ENCODE assay signal across 11 cellular contexts in genomic region chr10:72080042-72081035, GRCh38. TPM values are rescaled to one million over a fixed set of nuclear protein-coding genes. Genes with fewer than 3 reads are reported as not detected.
DNase-seq lines count a peak whose midpoint lies in the region; ATAC-seq and TF ChIP-seq lines count a peak whose summit lies in the region.
"Had no signal": no experiment of that assay in that cellular context is flagged by ENCODE, and none has a peak within 500 bp of the region (broad histone marks: within the 10 kb centered on the region; RNA-seq: fewer than 3 reads in every experiment).

No MANE protein-coding gene starts in this region.

- TF ChIP-seq CTCF in RWPE1 (conservative IDR thresholded peaks at IDR 0.05; ENCODE audit: low read depth), result no peak
- TF ChIP-seq CTCF in fibroblast of the aortic adventitia (IDR thresholded peaks at IDR 0.05; ENCODE audit: insufficient read depth, low read length), result no peak

- no peak overlapping the region for H3K27ac ChIP-seq in RWPE1
- peak overlapping the region; percentile 75 for H3K27ac ChIP-seq in temporal lobe (ENCODE audit: low read depth, low read length)
- H3K27ac ChIP-seq: stomach had no signal

- CTCF ChIA-PET in activated naive CD4-positive, alpha-beta T cell treated with anti-CD3 and anti-CD28 coated beads, Interleukin-2, amount 10 ng/mL, durations not matched to agents 7 days and 5 days (lab: Charles Lee), result interaction anchor here (1.3 to 2.2 kb wide), 3 partner anchors 12 to 263 kb away, joined by 3 to 9 read pairs (median 5); no protein-coding TSS in a partner anchor
- CTCF ChIA-PET in RWPE1 (lab: Yijun Ruan, JAX), result interaction anchor here (0.6 kb wide), 1 partner anchor 46 kb away, joined by 3 read pairs; no protein-coding TSS in a partner anchor

- no peaks in the 10 kb centered on the region for H3K9me3 Mint-ChIP-seq in activated naive CD4-positive, alpha-beta T cell treated with anti-CD3 and anti-CD28 coated beads, Interleukin-2, amount 10 ng/mL, durations not matched to agents 7 days and 5 days

- H3K27ac Mint-ChIP-seq in activated naive CD4-positive, alpha-beta T cell treated with anti-CD3 and anti-CD28 coated beads, Interleukin-2, amount 10 ng/mL, durations not matched to agents 7 days and 5 days, result peak overlapping the region; percentile 81

- peak; percentile 19 for DNase-seq in activated naive CD4-positive, alpha-beta T cell treated with anti-CD3 and anti-CD28 coated beads, Interleukin-2, amount 10 ng/mL, durations not matched to agents 7 days and 5 days
- DNase-seq in activated naive CD4-positive, alpha-beta T cell treated with anti-CD3 and anti-CD28 coated beads, Interleukin-2, amount 50 U/mL, for 16 hours, result no peak
- DNase-seq in RWPE1 (ENCODE audit: low spot score) (peak; percentile 57), fibroblast of the aortic adventitia (ENCODE audit: low read depth) (peak; percentile 12), nucleus accumbens (lab: John Stamatoyannopoulos, UW) (no peak)
- DNase-seq: NCI-H2227 treated with DMSO at 0.1 percent for 48 hours, stomach had no signal

- ATAC-seq in HG02763 (IDR thresholded peaks at IDR 0.05; ENCODE audit: unreplicated experiment) (no peak), HG03342 (IDR thresholded peaks at IDR 0.05; ENCODE audit: unreplicated experiment) (no peak)

- H3K36me3 Mint-ChIP-seq in activated naive CD4-positive, alpha-beta T cell treated with anti-CD3 and anti-CD28 coated beads, Interleukin-2, amount 10 ng/mL, durations not matched to agents 7 days and 5 days, result peaks cover 66% of the 10 kb centered on the region

- no peak overlapping the region for H3K4me3 ChIP-seq in fibroblast of the aortic adventitia (ENCODE audit: low read depth, low read length)
- H3K4me3 ChIP-seq: stomach had no signal

- no peak overlapping the region for H3K4me3 Mint-ChIP-seq in activated naive CD4-positive, alpha-beta T cell treated with anti-CD3 and anti-CD28 coated beads, Interleukin-2, amount 10 ng/mL, durations not matched to agents 7 days and 5 days
- H3K4me3 Mint-ChIP-seq: CD14-positive monocyte had no signal

- POLR2A ChIA-PET in RWPE1 (lab: Yijun Ruan, JAX; ENCODE audit: low non-redundant PET), result interaction anchor here (0.5 kb wide), 1 partner anchor 14 kb away, joined by 4 read pairs; no protein-coding TSS in a partner anchor

- peaks cover 92% of the 10 kb centered on the region for H3K4me1 Mint-ChIP-seq in activated naive CD4-positive, alpha-beta T cell treated with anti-CD3 and anti-CD28 coated beads, Interleukin-2, amount 10 ng/mL, durations not matched to agents 7 days and 5 days

- H3K27me3 Mint-ChIP-seq in activated naive CD4-positive, alpha-beta T cell treated with anti-CD3 and anti-CD28 coated beads, Interleukin-2, amount 10 ng/mL, durations not matched to agents 7 days and 5 days, result no peaks in the 10 kb centered on the region

RNA-seq across cellular contexts. Expression of gene SPOCK2, which starts 8.0 kb away (rescaled TPM):
- total RNA-seq in fibroblast of the aortic adventitia (ENCODE audit: low replicate concordance) (0.36 and 0.98 TPM in 2 replicates), temporal lobe (25.8 TPM)

Comparison
In these comparisons a context has a peak if more than half of its experiments do, and no peak if none do; other contexts are left out.
1. DNase-seq: peak in activated naive CD4-positive, alpha-beta T cell treated with anti-CD3 and anti-CD28 coated beads, Interleukin-2, amount 10 ng/mL, durations not matched to agents 7 days and 5 days (single experiment), RWPE1 (single experiment) and fibroblast of the aortic adventitia (single experiment); none in activated naive CD4-positive, alpha-beta T cell treated with anti-CD3 and anti-CD28 coated beads, Interleukin-2, amount 50 U/mL, for 16 hours (single experiment) and nucleus accumbens (0 of 56).
2. RNA of gene SPOCK2, which starts 8.0 kb away (total RNA-seq): 25.8 TPM in temporal lobe (single experiment); 0.36 to 0.98 TPM in fibroblast of the aortic adventitia; every median in the first group is over 10 times any median in the second.